In the genomic region with DNA sequence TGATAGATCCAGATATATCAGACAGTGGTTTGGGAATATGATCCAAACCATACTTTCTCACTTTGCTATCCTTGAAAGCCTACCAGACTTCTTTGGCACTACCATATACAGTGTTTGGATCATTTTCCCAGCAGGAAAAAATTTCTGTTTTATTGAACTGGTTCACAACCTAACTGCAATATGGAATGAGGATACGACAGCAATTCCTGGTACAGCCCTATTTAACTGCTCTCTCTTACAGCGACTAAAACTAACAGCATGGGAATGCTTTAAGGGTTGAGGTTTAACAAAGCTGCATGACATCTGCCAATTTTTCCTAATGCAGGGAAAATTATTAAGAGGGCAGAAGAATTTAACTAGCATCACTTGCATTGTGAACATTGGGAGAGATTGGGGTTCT, we compare ENCODE assay signal across 34 cellular contexts. TPM values are rescaled to one million over a fixed set of nuclear protein-coding genes. Genes with fewer than 3 reads are reported as not detected.
"Had no signal": no experiment of that assay in that cellular context is flagged by ENCODE, and none has a peak within 500 bp of the region (broad histone marks: within the 10 kb centered on the region; RNA-seq: fewer than 3 reads in every experiment).

No MANE protein-coding gene starts in this region.

- H3K9ac ChIP-seq: neural progenitor cell had no signal

- H3K36me3 ChIP-seq: neural progenitor cell, ovary, right lobe of liver, thyroid gland, upper lobe of right lung had no signal

- H3K27me3 ChIP-seq: heart left ventricle, left lung, neural progenitor cell, neutrophil, ovary, right atrium auricular region, right lobe of liver, testis, thyroid gland, upper lobe of right lung had no signal

- H3K4me3 ChIP-seq: heart left ventricle, left lung, lower lobe of right lung, neural progenitor cell, ovary, right atrium auricular region, right lobe of liver, smooth muscle cell, testis, thyroid gland, upper lobe of right lung had no signal

- H3K27ac ChIP-seq: heart left ventricle, left lung, lower lobe of right lung, neural progenitor cell, neutrophil, ovary, right atrium auricular region, right lobe of liver, testis, thyroid gland, upper lobe of right lung had no signal

- H3K9me3 ChIP-seq: heart left ventricle, left lung, lower lobe of right lung, neutrophil, ovary, right atrium auricular region, right lobe of liver, testis, thyroid gland, upper lobe of right lung had no signal

- DNase-seq: glutamatergic neuron; heart left ventricle; kidney glomerular epithelial cell; left cardiac atrium; left lung; lower lobe of right lung; mammary epithelial cell; mesenchymal stem cell; naive B cell; natural killer cell; nephron progenitor cell; ovary; posterior cingulate gyrus; right lobe of liver; stimulated activated CD4-positive, alpha-beta T cell treated with anti-CD3 and anti-CD28 coated beads, Interleukin-1b, Interleukin-23, amount 100 ng/mL, for 48 hours; stimulated activated CD4-positive, alpha-beta T cell treated with anti-CD3 and anti-CD28 coated beads, Interleukin-2, amount 100 ng/mL, for 48 hours; stimulated activated CD4-positive, alpha-beta T cell treated with anti-CD3 and anti-CD28 coated beads, Interleukin-4, amount 100 ng/mL, for 4 hours; stimulated activated CD8-positive, alpha-beta memory T cell treated with anti-CD3 and anti-CD28 coated beads, Interleukin-4, amount 100 ng/mL, for 48 hours; stimulated activated naive CD4-positive, alpha-beta T cell treated with Interleukin-2 at 50 U/mL for 16 hours; stimulated activated naive CD8-positive, alpha-beta T cell treated with anti-CD3 and anti-CD28 coated beads, Interleukin-15, amount 100 ng/mL, for 72 hours; testis; thyroid gland; trophoblast cell; upper lobe of right lung had no signal

- FAIRE-seq: keratinocyte, urothelium cell line had no signal

- ATAC-seq: heart left ventricle; left cardiac atrium; left lung; lower lobe of right lung; natural killer cell; right lobe of liver; stimulated activated memory B cell treated with anti-CD40 and anti-IgM and Interleukin-4, amounts not matched to agents 10 μg/mL and 1 μg/mL and 100 μg/mL, for 72 hours; stimulated activated naive CD8-positive, alpha-beta T cell treated with anti-CD3 and anti-CD28 coated beads, Interleukin-15, amount 100 ng/mL, for 72 hours; upper lobe of right lung had no signal

- H3K4me1 ChIP-seq: heart left ventricle, left lung, lower lobe of right lung, neural progenitor cell, right atrium auricular region, right lobe of liver, testis, thyroid gland, upper lobe of right lung had no signal

RNA-seq across cellular contexts. Expression of a gene that starts 47.3 kb away (rescaled TPM):
- total RNA-seq: heart left ventricle, left cardiac atrium, liver, mammary epithelial cell, natural killer cell, omental fat pad, ovary, pulmonary artery endothelial cell, right atrium auricular region, right lobe of liver, smooth muscle cell, testis had no signal
- polyA plus RNA-seq: heart left ventricle, keratinocyte, liver, mammary epithelial cell, ovary, smooth muscle cell had no signal
